In the genomic region with DNA sequence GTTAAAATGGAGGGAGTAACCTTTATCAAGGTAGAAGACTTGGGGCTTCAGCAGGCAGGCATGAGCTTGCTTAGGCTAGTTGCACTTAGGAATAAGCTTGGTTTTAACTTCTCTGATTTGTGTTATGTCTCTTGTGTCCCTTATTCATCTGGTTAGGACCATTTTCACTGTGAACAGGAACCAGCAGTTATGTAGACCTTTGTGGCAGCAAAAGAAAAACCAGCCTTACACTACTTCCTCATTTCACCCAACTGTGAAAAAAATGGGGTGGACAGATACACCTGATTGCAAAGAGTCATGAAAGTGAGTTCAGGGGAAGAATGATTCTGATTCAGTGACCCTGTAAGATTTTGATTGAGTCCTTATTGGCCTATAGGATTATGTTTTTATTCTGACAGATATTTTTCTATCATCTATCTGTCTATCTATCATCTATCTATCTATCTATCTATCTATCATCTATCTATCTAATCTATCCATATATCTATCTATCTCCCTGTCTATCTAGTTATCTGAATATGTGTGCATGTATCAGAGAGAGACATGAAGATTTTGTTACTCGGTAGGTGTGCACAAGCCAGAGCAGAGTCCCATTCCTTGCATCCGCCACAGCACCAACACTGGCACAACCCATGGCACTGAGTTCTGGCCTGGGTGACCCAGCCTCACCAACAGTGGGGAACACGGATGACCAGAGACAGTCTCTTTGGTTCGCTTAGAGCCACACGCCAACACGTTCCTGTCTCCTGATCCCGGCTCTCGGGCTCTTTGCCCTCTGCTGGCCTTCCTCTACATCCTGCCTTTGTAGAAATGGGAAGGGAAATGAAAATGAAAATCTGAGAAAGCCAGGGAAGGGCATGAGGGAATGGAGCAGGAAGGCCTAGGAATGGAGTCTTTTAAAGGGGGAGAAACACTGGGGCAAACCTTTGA, we compare ENCODE assay signal across 8 cellular contexts. TPM values are rescaled to one million over a fixed set of nuclear protein-coding genes. Genes with fewer than 3 reads are reported as not detected.
A peak's percentile ranks its signal among the peaks of the same experiment; 100 is the strongest.
DNase-seq lines count a peak whose midpoint lies in the region; ATAC-seq, FAIRE-seq and TF ChIP-seq lines count a peak whose summit lies in the region.

No MANE protein-coding gene starts in this region.

- H3K4me3 Mint-ChIP-seq in osteocyte (ENCODE audit: unreplicated experiment) = no peak overlapping the region

- H3K4me3 ChIP-seq in kidney (ENCODE audit: low read length in 2 of 2) = no peak overlapping the region

- H3K27me3 Mint-ChIP-seq in osteocyte (ENCODE audit: unreplicated experiment) = no peaks in the 10 kb centered on the region

- TF ChIP-seq POLR2A in GM12891 (IDR thresholded peaks at IDR 0.05; ENCODE audit: low read depth, low read length) = 0 out of 2 replicates have a peak, but pooled peaks have one; percentile 37

- no peaks in the 10 kb centered on the region for H3K36me3 Mint-ChIP-seq in osteocyte (ENCODE audit: unreplicated experiment)

- no peaks in the 10 kb centered on the region for H3K36me3 ChIP-seq in kidney (ENCODE audit: control insufficient read depth in 1 of 2, insufficient read depth in 2 of 2, low read length in 2 of 2)

- FAIRE-seq in GM12891 (lab: Jason Lieb, UNC) (peak; percentile 96), kidney (lab: Jason Lieb, UNC) (no peak)

- H3K4me1 ChIP-seq in kidney (ENCODE audit: control insufficient read depth in 1 of 2, insufficient read depth in 1 of 2, low read depth in 1 of 2, low read length in 2 of 2) = no peaks in the 10 kb centered on the region

- H3K4me1 Mint-ChIP-seq in osteocyte (ENCODE audit: unreplicated experiment) = peaks cover 50% of the 10 kb centered on the region

- H3K9me3 Mint-ChIP-seq in osteocyte (ENCODE audit: unreplicated experiment) = peaks cover 3% of the 10 kb centered on the region

- intact Hi-C loops in kidney (cut with DNase I) = no loop called here

- H3K9me3 ChIP-seq in kidney (ENCODE audit: control insufficient read depth in 1 of 2, low read length in 2 of 2) = no peaks in the 10 kb centered on the region

- TF ChIP-seq CTCF in kidney (IDR thresholded peaks at IDR 0.05; ENCODE audit: borderline replicate concordance, extremely low read depth, insufficient read depth) = no peak
- TF ChIP-seq CTCF in osteocyte (IDR thresholded peaks at IDR 0.05) = no peak

- H3K27ac ChIP-seq in kidney (ENCODE audit: low read depth in 2 of 2, low read length in 2 of 2) = peak overlapping the region; percentile 0 to 44

- no peak overlapping the region for H3K9ac ChIP-seq in kidney (ENCODE audit: low read length in 2 of 2)

- ATAC-seq in GM21576 (IDR thresholded peaks at IDR 0.05; ENCODE audit: unreplicated experiment) = peak; percentile 96
- ATAC-seq in HG03575 (IDR thresholded peaks at IDR 0.05; ENCODE audit: extremely low read depth, insufficient number of reproducible peaks, low FRiP score, unreplicated experiment) = peak; percentile 88

- peak; percentile 34 for DNase-seq in GM12891 (ENCODE audit: insufficient read length, low spot score)
- DNase-seq in kidney = no peak
- DNase-seq in mesenteric fat pad (ENCODE audit: low spot score) = no peak
- no peak for DNase-seq in central memory CD4-positive, alpha-beta T cell
- DNase-seq in activated CD4-positive, alpha-beta T cell treated with anti-CD3 and anti-CD28 coated beads, Interleukin-2, amount 50 U/mL, for 1 hour = no peak
- DNase-seq in osteocyte (ENCODE audit: extremely low spot score, unreplicated experiment) = no peak

- H3K27ac Mint-ChIP-seq in osteocyte (ENCODE audit: unreplicated experiment) = no peak overlapping the region

TF ChIP-seq in GM12891, 5 proteins besides CTCF, POLR2A, EP300 and RAD21:
- TF ChIP-seq SPI1 (IDR thresholded peaks at IDR 0.05; ENCODE audit: low read depth, low read length) (peak; percentile 84), PAX5 (IDR thresholded peaks at IDR 0.05; ENCODE audit: insufficient read depth, low read length, severe bottlenecking) (no peak), POLR2AphosphoS5 (IDR thresholded peaks at IDR 0.05; ENCODE audit: low read depth, low read length) (0 out of 2 replicates have a peak, but pooled peaks have one; percentile 42), TAF1 (IDR thresholded peaks at IDR 0.05; ENCODE audit: low read depth, low read length) (0 out of 2 replicates have a peak, but pooled peaks have one; percentile 25)

RNA-seq across cellular contexts. Expression of gene ZNF366, which starts 1.3 kb away (rescaled TPM):
- 0.22 TPM for polyA plus RNA-seq in GM12891 (2012; ENCODE audit: low read depth, missing spikeins)
- 8.1 TPM for total RNA-seq in kidney
- polyA plus RNA-seq in kidney (ENCODE audit: insufficient read depth, low read depth, low replicate concordance) = 0.22 TPM
- total RNA-seq in mesenteric fat pad = 13.8 TPM
- total RNA-seq in osteocyte = not detected in 2 replicates
